ENCODE assay signal across 8 cellular contexts in genomic region chr6:159788757-159789376, GRCh38. TPM values are rescaled to one million over a fixed set of nuclear protein-coding genes. Genes with fewer than 3 reads are reported as not detected.
A peak's percentile ranks its signal among the peaks of the same experiment; 100 is the strongest.
DNase-seq lines count a peak whose midpoint lies in the region; ATAC-seq and TF ChIP-seq lines count a peak whose summit lies in the region.

No MANE protein-coding gene starts in this region.

- peaks cover 7 to 11% (median 8%) of the 10 kb centered on the region in 3 donors for H3K27me3 Mint-ChIP-seq in immature natural killer cell (ENCODE audit: low read depth in 3 of 3)

- peak overlapping the region; percentile 87 to 100 (median 98) for H3K4me3 ChIP-seq in BLaER1 treated with 17β-estradiol and CSF1 and Interleukin-3, amounts not matched to agents 10 nM and 100 nM
- peak overlapping the region; percentile 83 for H3K4me3 ChIP-seq in SJCRH30
- peak overlapping the region; percentile 96 to 98 for H3K4me3 ChIP-seq in body of pancreas

- H3K4me1 Mint-ChIP-seq in immature natural killer cell = peaks cover 43 to 84% of the 10 kb centered on the region in 2 donors

- no peaks in the 10 kb centered on the region for H3K9me3 Mint-ChIP-seq in immature natural killer cell

- peaks cover 60 to 73% (median 67%) of the 10 kb centered on the region in 11 experiments for H3K36me3 ChIP-seq in BLaER1 treated with 17β-estradiol and CSF1 and Interleukin-3, amounts not matched to agents 10 nM and 100 nM
- H3K36me3 ChIP-seq in SJCRH30 = peaks cover 52% of the 10 kb centered on the region
- H3K36me3 ChIP-seq in body of pancreas (replicated peaks in 1 of 2; ENCODE audit: insufficient read depth in 1 of 2, low read depth in 2 of 2) = peaks cover 0 to 14% of the 10 kb centered on the region in 2 donors

- no peak for TF ChIP-seq CTCF in body of pancreas (IDR thresholded peaks at IDR 0.05)

- 0 to 1% methylated on average over 17 to 59 of the region's 59 CpGs for WGBS in body of pancreas, 2 donors

- H3K9me3 ChIP-seq in BLaER1 treated with 17β-estradiol and CSF1 and Interleukin-3, amounts not matched to agents 10 nM and 100 nM (replicated peaks in 1 of 11) = no peaks in the 10 kb centered on the region
- H3K9me3 ChIP-seq in SJCRH30 (replicated peaks) (no peaks in the 10 kb centered on the region), body of pancreas (no peaks in the 10 kb centered on the region)

- intact Hi-C loops in body of pancreas (cut with DNase I) = no loop called here

- H3K36me3 Mint-ChIP-seq in immature natural killer cell = peaks cover 4 to 24% (median 9%) of the 10 kb centered on the region in 3 donors

- H3K4me2 ChIP-seq in BLaER1 treated with 17β-estradiol and CSF1 and Interleukin-3, amounts not matched to agents 10 nM and 100 nM = peak overlapping the region; percentile 91 to 98 (median 95)

- H3K27me3 ChIP-seq in BLaER1 treated with 17β-estradiol and CSF1 and Interleukin-3, amounts not matched to agents 10 nM and 100 nM = no peaks in the 10 kb centered on the region
- H3K27me3 ChIP-seq in SJCRH30 (no peaks in the 10 kb centered on the region), body of pancreas (no peaks in the 10 kb centered on the region)

- peak overlapping the region; percentile 93 to 99 (median 96) for H3K9ac ChIP-seq in BLaER1 treated with 17β-estradiol and CSF1 and Interleukin-3, amounts not matched to agents 10 nM and 100 nM

- ATAC-seq in body of pancreas = no peak
- no peak for ATAC-seq in GM18870 (IDR thresholded peaks at IDR 0.05; ENCODE audit: unreplicated experiment)

- peak overlapping the region; percentile 83 to 95 (median 93) for H3K27ac ChIP-seq in BLaER1 treated with 17β-estradiol and CSF1 and Interleukin-3, amounts not matched to agents 10 nM and 100 nM
- H3K27ac ChIP-seq in SJCRH30 (peak overlapping the region; percentile 77), body of pancreas (peak overlapping the region; percentile 86 to 100 (median 96))

- H3K4me1 ChIP-seq in BLaER1 treated with 17β-estradiol and CSF1 and Interleukin-3, amounts not matched to agents 10 nM and 100 nM = peaks cover 35 to 52% (median 45%) of the 10 kb centered on the region in 10 experiments
- peaks cover 14% of the 10 kb centered on the region for H3K4me1 ChIP-seq in SJCRH30
- peaks cover 48% of the 10 kb centered on the region for H3K4me1 ChIP-seq in body of pancreas

- peak overlapping the region; percentile 87 to 100 (median 99) for H3K4me3 Mint-ChIP-seq in immature natural killer cell

- DNase-seq in HCEC 1CT = peak; percentile 36
- DNase-seq in SJCRH30 = peak; percentile 39 to 52
- peak; percentile 54 to 68 (median 57) for DNase-seq in body of pancreas
- peak; percentile 22 to 35 (median 30) for DNase-seq in immature natural killer cell
- peak; percentile 36 for DNase-seq in stimulated activated CD4-positive, alpha-beta T cell treated with anti-CD3 and anti-CD28 coated beads, Interleukin-15, amount 100 ng/mL, for 24 hours
- DNase-seq in retina = no peak

- TF ChIP-seq POLR2A in body of pancreas (IDR thresholded peaks at IDR 0.05) = no peak

- peaks cover 46 to 86% (median 62%) of the 10 kb centered on the region in 11 experiments; a peak in 21 of 22 replicates for H4K20me1 ChIP-seq in BLaER1 treated with 17β-estradiol and CSF1 and Interleukin-3, amounts not matched to agents 10 nM and 100 nM

- H3K27ac Mint-ChIP-seq in immature natural killer cell = peak overlapping the region; percentile 73 to 97 (median 85)

RNA-seq across cellular contexts. Expression of gene TCP1, which starts 0.5 kb away (rescaled TPM):
- total RNA-seq in SJCRH30 (2014; rRNA removed; shearing (Covaris generic)) = 519 and 538 TPM in 2 replicates
- total RNA-seq in body of pancreas = 10 to 100 TPM; 55.7 to 81.5 TPM
- 100 to 1,000 TPM in 2 of 3 donors, 10 to 100 TPM in 1; 69.0 to 107 (median 101) TPM for polyA plus RNA-seq in immature natural killer cell

RNA-seq across cellular contexts. Expression of gene MRPL18, which starts 1.4 kb away (rescaled TPM):
- 136 and 137 TPM in 2 replicates for total RNA-seq in SJCRH30 (2014; rRNA removed; shearing (Covaris generic))
- total RNA-seq in body of pancreas = 10 to 100 TPM; 35.0 to 84.0 TPM
- 10 to 100 TPM; 50.4 to 92.5 (median 60.5) TPM for polyA plus RNA-seq in immature natural killer cell

RNA-seq across cellular contexts. Expression of gene PNLDC1, which starts 11.2 kb away (rescaled TPM):
- total RNA-seq in SJCRH30 (2014; rRNA removed; shearing (Covaris generic)) = not detected in 2 replicates
- total RNA-seq in body of pancreas = under 1 TPM in 1 of 2 donors, not detected in 1; 0.52 TPM
- polyA plus RNA-seq in immature natural killer cell = under 1 TPM in 1 of 3 donors, not detected in 2; 0.21 TPM

RNA-seq across cellular contexts. Expression of gene ACAT2, which starts 27.0 kb away (rescaled TPM):
- 78.8 and 88.6 TPM in 2 replicates for total RNA-seq in SJCRH30 (2014; rRNA removed; shearing (Covaris generic))
- 10 to 100 TPM in 1 of 2 donors, 1 to 10 TPM in 1; 7.3 to 16.2 TPM for total RNA-seq in body of pancreas
- 10 to 100 TPM; 32.7 to 57.4 (median 45.4) TPM for polyA plus RNA-seq in immature natural killer cell
